In genomic region chr14:64218344-64219240, GRCh38 we compare ENCODE assay signal across 12 cellular contexts.
DNase-seq lines count a peak whose midpoint lies in the region; ATAC-seq, FAIRE-seq and TF ChIP-seq lines count a peak whose summit lies in the region.
"Had no signal": no experiment of that assay in that cellular context is flagged by ENCODE, and none has a peak within 500 bp of the region (broad histone marks: within the 10 kb centered on the region; RNA-seq: fewer than 3 reads in every experiment).

No MANE protein-coding gene starts in this region.

- H3K79me2 ChIP-seq in GM12878 (ENCODE audit: control insufficient read depth, insufficient read depth, low read length) (no peaks in the 10 kb centered on the region), GM23338 (replicated peaks; ENCODE audit: insufficient read depth) (no peaks in the 10 kb centered on the region)

- RAD21 ChIA-PET in GM12878 (lab: Charles Lee; ENCODE audit: unreplicated experiment) = interaction anchor here (0.8 to 3.9 kb wide), 6 partner anchors 10 to 77 kb away, joined by 3 to 18 read pairs (median 4); no protein-coding TSS in a partner anchor

- peak; percentile 18 for FAIRE-seq in GM12878 (lab: Jason Lieb, UNC)

- DNase-seq in EH (ENCODE audit: low read depth) = peak; percentile 12
- no peak for DNase-seq in GM12878 (ENCODE audit: low read depth, low spot score)
- DNase-seq in lower lobe of right lung = no peak
- DNase-seq in epidermal melanocyte (ENCODE audit: insufficient read length, low spot score) = no peak
- no peak for DNase-seq in GM23338 (ENCODE audit: low spot score)
- DNase-seq: C1 segment of cervical spinal cord, GOT3, retina had no signal

- peaks cover 65% of the 10 kb centered on the region for H3K36me3 Mint-ChIP-seq in GM23338 (ENCODE audit: low read depth)

- H3K36me3 ChIP-seq in GM12878 (ENCODE audit: control insufficient read depth in 2 of 2, insufficient read depth in 2 of 2, low read length in 1 of 2) (peaks cover 8 to 35% of the 10 kb centered on the region in 2 experiments), lower lobe of right lung (peaks cover 97% of the 10 kb centered on the region), GM23338 (ENCODE audit: insufficient read depth) (peaks cover 30% of the 10 kb centered on the region)

- H3K4me1 ChIP-seq in GM12878 (ENCODE audit: control insufficient read depth, insufficient read depth, low read length) = peaks cover 30% of the 10 kb centered on the region
- H3K4me1 ChIP-seq in lower lobe of right lung = peaks cover 15% of the 10 kb centered on the region
- H3K4me1 ChIP-seq in GM23338 (ENCODE audit: insufficient read depth) = no peaks in the 10 kb centered on the region

- H3K9me3 ChIP-seq in GM12878 (replicated peaks; ENCODE audit: control insufficient read depth, insufficient read depth, low read length) (no peaks in the 10 kb centered on the region), lower lobe of right lung (no peaks in the 10 kb centered on the region)

- POLR2A ChIA-PET in GM12878 (lab: Charles Lee) = interaction anchor here (0.6 to 1.7 kb wide), 5 partner anchors 9 to 577 kb away, joined by 3 to 7 read pairs (median 4); no protein-coding TSS in a partner anchor

- ATAC-seq in GM21737 (IDR thresholded peaks at IDR 0.05; ENCODE audit: unreplicated experiment) (peak; percentile 49), GM12878 (peak; percentile 75), lower lobe of right lung (peak; percentile 47 to 71), HG02884 (IDR thresholded peaks at IDR 0.05; ENCODE audit: unreplicated experiment) (no peak), HG03196 (IDR thresholded peaks at IDR 0.05; ENCODE audit: unreplicated experiment) (no peak), GM23338 (no peak)

- no peaks in the 10 kb centered on the region for H3K4me1 Mint-ChIP-seq in GM23338

- no peaks in the 10 kb centered on the region for H3K9me3 Mint-ChIP-seq in GM23338
- H3K9me3 Mint-ChIP-seq: T-helper 2 cell treated with Interferon-gamma antibody and Interleukin-4, amounts not matched to agents 5 μg/mL and 100 μg/mL, for 36 hours had no signal

- H2AFZ ChIP-seq in GM12878 (ENCODE audit: control insufficient read depth, low read depth, low read length) = no peak overlapping the region
- H2AFZ ChIP-seq in GM23338 = no peak overlapping the region

- H3K4me3 ChIP-seq in GM12878 (peak overlapping the region; percentile 15; the same call in 1 of the 2 replicates), lower lobe of right lung (no peak overlapping the region), GM23338 (no peak overlapping the region)

- H3K27me3 Mint-ChIP-seq in GM23338 (ENCODE audit: insufficient read depth, low read depth, poor library complexity) = no peaks in the 10 kb centered on the region

- BruUV-seq in GM12878 (replicated peaks; lab: Mats Ljungman, UMichigan) = no TSS peak

- TF ChIP-seq EP300 in GM12878 (IDR thresholded peaks at IDR 0.05; ENCODE audit: borderline replicate concordance in 1 of 2, control insufficient read depth in 1 of 2, low read depth in 2 of 2, low read length in 2 of 2) = 0 out of 4 replicates have a peak, but pooled peaks of 1 of the 2 experiments have one; percentile 8

- WGBS in GM12878 (ENCODE audit: insufficient coverage, insufficient replicate concordance, low lambda C conversion rate, missing lambda C conversion rate) = 49% methylated on average over 15 of the region's 15 CpGs

- H4K20me1 ChIP-seq in GM12878 (ENCODE audit: control insufficient read depth, insufficient read depth) (no peaks in the 10 kb centered on the region), GM23338 (replicated peaks; ENCODE audit: insufficient read depth) (no peaks in the 10 kb centered on the region; the same call in 1 of the 2 replicates)

- intact Hi-C loops in GM12878 (cut with micrococcal nuclease; ENCODE audit: unreplicated experiment) (no loop called here), lower lobe of right lung (cut with DNase I) (no loop called here)

- in situ Hi-C loops in GM12878 (cut with MboI) = no loop called here

- no peak for TF ChIP-seq RAD21 in GM12878 (IDR thresholded peaks at IDR 0.05; ENCODE audit: insufficient read depth, low read depth, low read length)

- no peak overlapping the region for H3K9ac ChIP-seq in GM12878 (ENCODE audit: control insufficient read depth, insufficient read depth, low read length)

- H3K27ac Mint-ChIP-seq in GM23338 = no peak overlapping the region
- H3K27ac Mint-ChIP-seq: T-helper 2 cell treated with Interferon-gamma antibody and Interleukin-4, amounts not matched to agents 5 μg/mL and 100 μg/mL, for 36 hours had no signal

- H3K27me3 ChIP-seq in GM12878 (replicated peaks in 1 of 2; ENCODE audit: control insufficient read depth in 2 of 2, insufficient read depth in 2 of 2, low read length in 1 of 2) (no peaks in the 10 kb centered on the region), lower lobe of right lung (ENCODE audit: low read depth) (no peaks in the 10 kb centered on the region), GM23338 (ENCODE audit: insufficient read depth) (no peaks in the 10 kb centered on the region)

- SMC1A ChIA-PET in GM12878 (lab: Charles Lee; ENCODE audit: uncharacterized antibody, unreplicated experiment) = interaction anchor here (0.8 to 3.6 kb wide), 10 partner anchors 9 to 75 kb away, joined by 3 to 19 read pairs (median 4); partner anchors contain the start of gene ESR2

- H3K9me2 ChIP-seq in GM23338 (ENCODE audit: insufficient read depth) = no peaks in the 10 kb centered on the region

- CTCF ChIA-PET in GM12878 (lab: Yijun Ruan, JAX) = interaction anchor here (1.0 to 1.5 kb wide), 7 partner anchors 9 to 419 kb away, joined by 3 to 11 read pairs (median 5); partner anchors contain the start of gene ESR2

- H3K27ac ChIP-seq in GM12878 (ENCODE audit: control insufficient read depth, insufficient read depth) = peak overlapping the region; percentile 54
- no peak overlapping the region for H3K27ac ChIP-seq in lower lobe of right lung
- no peak overlapping the region for H3K27ac ChIP-seq in GM23338 (ENCODE audit: low read depth)

- H3K4me3 Mint-ChIP-seq in GM23338 = no peak overlapping the region
- H3K4me3 Mint-ChIP-seq: T-helper 2 cell treated with Interferon-gamma antibody and Interleukin-4, amounts not matched to agents 5 μg/mL and 100 μg/mL, for 36 hours had no signal

- H3K4me2 ChIP-seq in GM12878 (ENCODE audit: control insufficient read depth, insufficient read depth) (peak overlapping the region; percentile 61), GM23338 (no peak overlapping the region)

- 0 out of 2 replicates have a peak, but pooled peaks cover 2% of the 10 kb centered on the region for H3F3A ChIP-seq in GM23338 (replicated peaks; ENCODE audit: low read depth)

- no peak for TF ChIP-seq POLR2A in GM12878 (IDR thresholded peaks at IDR 0.05; ENCODE audit: low read depth, low read length)

- TF ChIP-seq CTCF in GM12878 (IDR thresholded peaks at IDR 0.05 in 2 of 3, conservative IDR thresholded peaks at IDR 0.05 in 1 of 3; ENCODE audit: control insufficient read depth in 2 of 3, extremely low read depth in 1 of 3, insufficient read depth in 1 of 3, low read depth in 3 of 3, low read length in 3 of 3) (no peak), lower lobe of right lung (IDR thresholded peaks at IDR 0.05) (no peak), GM23338 (conservative IDR thresholded peaks at IDR 0.05; ENCODE audit: low read depth in 2 of 2) (no peak)

Comparison
In these comparisons a context has a peak if more than half of its experiments do, and no peak if none do; other contexts are left out.
1. ATAC-seq: peak in GM21737 (single experiment), GM12878 (single experiment) and lower lobe of right lung (2 of 2); none in HG02884 (single experiment), HG03196 (single experiment) and GM23338 (single experiment).